ENCODE assay signal across 14 cellular contexts in genomic region chr9:89465726-89466308, GRCh38. TPM values are rescaled to one million over a fixed set of nuclear protein-coding genes. Genes with fewer than 3 reads are reported as not detected.
DNase-seq lines count a peak whose midpoint lies in the region; ATAC-seq, FAIRE-seq and TF ChIP-seq lines count a peak whose summit lies in the region.
"Had no signal": no experiment of that assay in that cellular context is flagged by ENCODE, and none has a peak within 500 bp of the region (broad histone marks: within the 10 kb centered on the region; RNA-seq: fewer than 3 reads in every experiment).

No MANE protein-coding gene starts in this region.

- TF ChIP-seq CTCF in CD14-positive monocyte (IDR thresholded peaks at IDR 0.05) (no peak), upper lobe of right lung (IDR thresholded peaks at IDR 0.05) (no peak)

- TF ChIP-seq POLR2A in GM12892 (IDR thresholded peaks at IDR 0.05; ENCODE audit: low read depth, low read length): no peak

- no peak overlapping the region for H3K4me3 Mint-ChIP-seq in CD14-positive monocyte
- peak overlapping the region; percentile 75 for H3K4me3 Mint-ChIP-seq in activated T-cell treated with anti-CD3 and anti-CD28 coated beads, Interleukin-2, amount 50 U/mL, for 4 hours
- peak overlapping the region in 6 of 8 donors; percentile 0 to 79 (median 30) for H3K4me3 Mint-ChIP-seq in naive B cell

- H3K4me1 ChIP-seq in upper lobe of right lung: no peaks in the 10 kb centered on the region

- H3K4me1 Mint-ChIP-seq in CD14-positive monocyte (peaks cover 85% of the 10 kb centered on the region), naive B cell (peaks cover 82 to 96% (median 88%) of the 10 kb centered on the region in 3 donors)
- H3K4me1 Mint-ChIP-seq in activated T-cell treated with anti-CD3 and anti-CD28 coated beads, Interleukin-2, amount 50 U/mL, for 4 hours (ENCODE audit: low read depth): peaks cover 98% of the 10 kb centered on the region

- no peak overlapping the region for H3K27ac ChIP-seq in upper lobe of right lung

- H3K9me3 ChIP-seq in upper lobe of right lung: no peaks in the 10 kb centered on the region
- H3K9me3 ChIP-seq: heart right ventricle had no signal

- intact Hi-C loops in CD14-positive monocyte (cut with micrococcal nuclease) (no loop called here), upper lobe of right lung (cut with DNase I) (no loop called here)

- H3K4me3 ChIP-seq in upper lobe of right lung: no peak overlapping the region
- H3K4me3 ChIP-seq: heart right ventricle had no signal

- ATAC-seq in activated T-cell treated with anti-CD3 and anti-CD28 coated beads, Interleukin-2, amount 50 U/mL, for 4 hours: no peak
- ATAC-seq in naive B cell (ENCODE audit: low read depth in 2 of 2): no peak
- ATAC-seq in HG03196 (IDR thresholded peaks at IDR 0.05; ENCODE audit: unreplicated experiment): no peak
- ATAC-seq in HG03280 (IDR thresholded peaks at IDR 0.05; ENCODE audit: unreplicated experiment): no peak
- ATAC-seq in upper lobe of right lung: no peak
- no peak for ATAC-seq in GM18873 (IDR thresholded peaks at IDR 0.05; ENCODE audit: low FRiP score, unreplicated experiment)
- ATAC-seq: heart right ventricle, HepG2, left colon had no signal

- peak; percentile 77 for FAIRE-seq in GM12892 (lab: Jason Lieb, UNC)
- FAIRE-seq: HepG2 had no signal

- H3K27me3 ChIP-seq in upper lobe of right lung: no peaks in the 10 kb centered on the region
- H3K27me3 ChIP-seq: heart right ventricle had no signal

- peak overlapping the region; percentile 13 to 86 (median 63) for H3K27ac Mint-ChIP-seq in CD14-positive monocyte
- peak overlapping the region; percentile 47 to 85 (median 73) for H3K27ac Mint-ChIP-seq in naive B cell

- DNase-seq in CD14-positive monocyte (ENCODE audit: low spot score) (no peak), GM12892 (ENCODE audit: insufficient read length) (no peak), naive B cell (no peak), upper lobe of right lung (no peak)
- DNase-seq in activated T-cell treated with anti-CD3 and anti-CD28 coated beads, Interleukin-2, amount 50 U/mL, for 4 hours: no peak
- DNase-seq: activated CD4-positive, alpha-beta T cell treated with anti-CD3 and anti-CD28 coated beads for 4 hours; EL; heart right ventricle; left colon; NCI-H2227 treated with DMSO at 0.1 percent for 48 hours had no signal

- H3K36me3 Mint-ChIP-seq in CD14-positive monocyte (peaks cover 46 to 47% of the 10 kb centered on the region in 2 donors), naive B cell (no peaks in the 10 kb centered on the region)
- H3K36me3 Mint-ChIP-seq in activated T-cell treated with anti-CD3 and anti-CD28 coated beads, Interleukin-2, amount 50 U/mL, for 4 hours (ENCODE audit: insufficient read depth): peaks cover 40% of the 10 kb centered on the region

- no peaks in the 10 kb centered on the region for H3K27me3 Mint-ChIP-seq in CD14-positive monocyte (ENCODE audit: low read depth in 3 of 3)
- H3K27me3 Mint-ChIP-seq in activated T-cell treated with anti-CD3 and anti-CD28 coated beads, Interleukin-2, amount 50 U/mL, for 4 hours (ENCODE audit: low read depth): no peaks in the 10 kb centered on the region
- H3K27me3 Mint-ChIP-seq in naive B cell: no peaks in the 10 kb centered on the region

- H3K9me3 Mint-ChIP-seq in CD14-positive monocyte: peaks cover 0 to 3% (median 0%) of the 10 kb centered on the region in 7 donors
- H3K9me3 Mint-ChIP-seq in activated T-cell treated with anti-CD3 and anti-CD28 coated beads, Interleukin-2, amount 50 U/mL, for 4 hours: no peaks in the 10 kb centered on the region
- no peaks in the 10 kb centered on the region for H3K9me3 Mint-ChIP-seq in naive B cell

- H3K36me3 ChIP-seq in upper lobe of right lung: no peaks in the 10 kb centered on the region
- H3K36me3 ChIP-seq: heart right ventricle had no signal

RNA-seq across cellular contexts. Expression of gene SEMA4D, which starts 32.1 kb away (rescaled TPM):
- polyA plus RNA-seq in CD14-positive monocyte: 10 to 100 TPM; 28.2 to 28.6 TPM
- 54.7 TPM for polyA plus RNA-seq in GM12892 (2012; ENCODE audit: missing spikeins)
- total RNA-seq in activated T-cell treated with anti-CD3 and anti-CD28 coated beads, Interleukin-2, amount 50 U/mL, for 4 hours: 100 to 1,000 TPM; 248 to 348 (median 344) TPM
- 10 to 100 TPM; 13.4 to 38.2 (median 21.5) TPM for polyA plus RNA-seq in naive B cell (ENCODE audit: low read depth in 6 of 6)
- total RNA-seq in upper lobe of right lung: 46.2 TPM

Comparison
In these comparisons a context has a peak if more than half of its experiments do, and no peak if none do; other contexts are left out.
1. H3K4me3 Mint-ChIP-seq: peak in activated T-cell treated with anti-CD3 and anti-CD28 coated beads, Interleukin-2, amount 50 U/mL, for 4 hours (single experiment) and naive B cell (6 of 8); none in CD14-positive monocyte (0 of 2).